In genomic region chr16:17302213-17302612, GRCh38 we compare ENCODE assay signal across 10 cellular contexts.
DNase-seq lines count a peak whose midpoint lies in the region; ATAC-seq lines count a peak whose summit lies in the region.
"Had no signal": no experiment of that assay in that cellular context is flagged by ENCODE, and none has a peak within 500 bp of the region (broad histone marks: within the 10 kb centered on the region; RNA-seq: fewer than 3 reads in every experiment).

No MANE protein-coding gene starts in this region.

- ATAC-seq in GM18511 (IDR thresholded peaks at IDR 0.05; ENCODE audit: unreplicated experiment) (peak; percentile 19), GM21423 (IDR thresholded peaks at IDR 0.05; ENCODE audit: unreplicated experiment) (peak; percentile 8), HG03460 (IDR thresholded peaks at IDR 0.05; ENCODE audit: unreplicated experiment) (peak; percentile 19), memory B cell (ENCODE audit: low read depth) (peak; percentile 5)

- H3K27ac Mint-ChIP-seq in memory B cell: peak overlapping the region; percentile 88

- no peaks in the 10 kb centered on the region for H3K9me3 Mint-ChIP-seq in memory B cell

- DNase-seq in memory B cell (ENCODE audit: low spot score in 2 of 2) (no peak), NCI-H1092 treated with DMSO at 0.1 percent for 48 hours (lab: John Stamatoyannopoulos, UW) (no peak), D341Med (ENCODE audit: low spot score) (no peak), RPMI8226 (no peak)
- DNase-seq in activated effector memory CD4-positive, alpha-beta T cell treated with Interleukin-2 at 50 U/mL for 16 hours: no peak
- DNase-seq: NCI-H1048, OCI-M1 had no signal

- H3K36me3 Mint-ChIP-seq in memory B cell: no peaks in the 10 kb centered on the region

- no peak overlapping the region for H3K4me3 Mint-ChIP-seq in memory B cell

- no peaks in the 10 kb centered on the region for H3K27me3 Mint-ChIP-seq in memory B cell

- peaks cover 37% of the 10 kb centered on the region for H3K4me1 Mint-ChIP-seq in memory B cell
